Comparison of ENCODE assay signal across 1 cellular context in genomic region chr1:225812488-225813249, GRCh38.
TF ChIP-seq lines count a peak whose summit lies in the region.

No MANE protein-coding gene starts in this region.

TF ChIP-seq in HepG2, 621 proteins besides CTCF, POLR2A, EP300 and RAD21:
- TF ChIP-seq SNAI1 (CRISPR knock-in tag; IDR thresholded peaks at IDR 0.05; ENCODE audit: borderline replicate concordance) = peak; percentile 15; the same call in 1 of the 2 replicates
- TF ChIP-seq ZNF484 (CRISPR knock-in tag; IDR thresholded peaks at IDR 0.05; ENCODE audit: borderline replicate concordance, low read depth) = no peak
- TF ChIP-seq ISL2 (CRISPR knock-in tag; IDR thresholded peaks at IDR 0.05) = no peak
- TF ChIP-seq CHD4 (IDR thresholded peaks at IDR 0.05; ENCODE audit: borderline replicate concordance, low read length) = no peak
- TF ChIP-seq HOXA5 (CRISPR knock-in tag; IDR thresholded peaks at IDR 0.05) = no peak
- no peak for TF ChIP-seq NR2F6 (IDR thresholded peaks at IDR 0.05)
- TF ChIP-seq NR2F6 (CRISPR knock-in tag; IDR thresholded peaks at IDR 0.05) = no peak
- no peak for TF ChIP-seq HDAC2 (CRISPR knock-in tag; IDR thresholded peaks at IDR 0.05)
- TF ChIP-seq ATF3 (CRISPR knock-in tag; IDR thresholded peaks at IDR 0.05) = no peak
- no peak; the same call in 1 of the 2 replicates for TF ChIP-seq ZNF34 (CRISPR knock-in tag; IDR thresholded peaks at IDR 0.05; ENCODE audit: borderline replicate concordance)
- no peak for TF ChIP-seq CCAR2 (optimal IDR thresholded peaks at IDR 0.05; ENCODE audit: low read depth, low read length)
- TF ChIP-seq TIGD3 (CRISPR knock-in tag; IDR thresholded peaks at IDR 0.05; ENCODE audit: borderline replicate concordance) = 0 out of 2 replicates have a peak, but pooled peaks have one; percentile 3
